ENCODE assay signal across 9 cellular contexts in genomic region chr2:31136732-31137131, GRCh38. TPM values are rescaled to one million over a fixed set of nuclear protein-coding genes. Genes with fewer than 3 reads are reported as not detected.
DNase-seq lines count a peak whose midpoint lies in the region; ATAC-seq and TF ChIP-seq lines count a peak whose summit lies in the region.
"Had no signal": no experiment of that assay in that cellular context is flagged by ENCODE, and none has a peak within 500 bp of the region (broad histone marks: within the 10 kb centered on the region; RNA-seq: fewer than 3 reads in every experiment).

No MANE protein-coding gene starts in this region.

- CTCF ChIA-PET in CD8-positive, alpha-beta memory T cell (lab: Charles Lee), result no interaction called here

- H3K27me3 Mint-ChIP-seq in CD8-positive, alpha-beta memory T cell, result peaks cover 45 to 68% of the 10 kb centered on the region in 2 donors
- peaks cover 38 to 42% of the 10 kb centered on the region in 2 donors for H3K27me3 Mint-ChIP-seq in natural killer cell treated with Interleukin-12 subunit alpha and Interleukin-12 subunit beta and Interleukin-15 and Interleukin-18, amount 100 ng/mL, for 72 hours

- H3K9ac ChIP-seq in HUES48 (ENCODE audit: low read depth, low read length), result no peak overlapping the region

- no peak for DNase-seq in CD8-positive, alpha-beta memory T cell
- DNase-seq in coronary artery (ENCODE audit: low spot score), result no peak
- no peak for DNase-seq in natural killer cell treated with Interleukin-12 subunit alpha and Interleukin-12 subunit beta and Interleukin-15 and Interleukin-18, amount 100 ng/mL, for 72 hours (ENCODE audit: low spot score)
- DNase-seq in hepatic stellate cell (ENCODE audit: low spot score), result no peak
- DNase-seq in HPDE6-E6E7 (ENCODE audit: extremely low spot score), result no peak

- ATAC-seq in natural killer cell treated with Interleukin-12 subunit alpha and Interleukin-12 subunit beta and Interleukin-15 and Interleukin-18, amount 100 ng/mL, for 72 hours, result no peak
- ATAC-seq in GM18517 (IDR thresholded peaks at IDR 0.05; ENCODE audit: unreplicated experiment) (no peak), HG03571 (IDR thresholded peaks at IDR 0.05; ENCODE audit: unreplicated experiment) (no peak)

- H3K4me3 ChIP-seq in CD8-positive, alpha-beta memory T cell (ENCODE audit: low read length), result no peak overlapping the region
- H3K4me3 ChIP-seq in HUES48 (ENCODE audit: low read depth, low read length) (peak overlapping the region; percentile 67), coronary artery (peak overlapping the region; percentile 68)

- H3K36me3 Mint-ChIP-seq in CD8-positive, alpha-beta memory T cell, result no peaks in the 10 kb centered on the region
- no peaks in the 10 kb centered on the region for H3K36me3 Mint-ChIP-seq in natural killer cell treated with Interleukin-12 subunit alpha and Interleukin-12 subunit beta and Interleukin-15 and Interleukin-18, amount 100 ng/mL, for 72 hours

- POLR2A ChIA-PET in CD8-positive, alpha-beta memory T cell (lab: Charles Lee), result no interaction called here

- H3K27ac Mint-ChIP-seq in CD8-positive, alpha-beta memory T cell, result peak overlapping the region in 1 of 8 donors; percentile 35
- H3K27ac Mint-ChIP-seq in natural killer cell treated with Interleukin-12 subunit alpha and Interleukin-12 subunit beta and Interleukin-15 and Interleukin-18, amount 100 ng/mL, for 72 hours, result no peak overlapping the region

- peaks cover 7 to 10% (median 9%) of the 10 kb centered on the region in 3 donors for H3K4me1 Mint-ChIP-seq in CD8-positive, alpha-beta memory T cell
- H3K4me1 Mint-ChIP-seq in natural killer cell treated with Interleukin-12 subunit alpha and Interleukin-12 subunit beta and Interleukin-15 and Interleukin-18, amount 100 ng/mL, for 72 hours (ENCODE audit: low read depth in 2 of 2), result peaks cover 0 to 5% of the 10 kb centered on the region in 2 donors

- no peak overlapping the region for H3K27ac ChIP-seq in CD8-positive, alpha-beta memory T cell (ENCODE audit: low read depth, low read length)
- H3K27ac ChIP-seq in HUES48 (ENCODE audit: low read depth, low read length), result no peak overlapping the region
- no peak overlapping the region for H3K27ac ChIP-seq in coronary artery

- H3K9me3 ChIP-seq in CD8-positive, alpha-beta memory T cell (ENCODE audit: low read length), result no peaks in the 10 kb centered on the region
- H3K9me3 ChIP-seq in HUES48 (ENCODE audit: control insufficient read depth, insufficient read depth, low read length), result peaks cover 3% of the 10 kb centered on the region; the same call in 1 of the 2 replicates

- no peaks in the 10 kb centered on the region for H3K36me3 ChIP-seq in CD8-positive, alpha-beta memory T cell (ENCODE audit: insufficient read depth, low read length)
- H3K36me3 ChIP-seq in HUES48 (ENCODE audit: control insufficient read depth, insufficient read depth, low read length), result no peaks in the 10 kb centered on the region

- H3K27me3 ChIP-seq in CD8-positive, alpha-beta memory T cell (ENCODE audit: insufficient read depth, low read length, poor library complexity, severe bottlenecking), result peaks cover 26% of the 10 kb centered on the region
- H3K27me3 ChIP-seq in HUES48 (ENCODE audit: control insufficient read depth, insufficient read depth, low read length), result peaks cover 67% of the 10 kb centered on the region

- H3K4me3 Mint-ChIP-seq in CD8-positive, alpha-beta memory T cell, result peak overlapping the region; percentile 23 to 65 (median 56)
- peak overlapping the region; percentile 2 for H3K4me3 Mint-ChIP-seq in natural killer cell treated with Interleukin-12 subunit alpha and Interleukin-12 subunit beta and Interleukin-15 and Interleukin-18, amount 100 ng/mL, for 72 hours

- TF ChIP-seq CTCF in coronary artery (IDR thresholded peaks at IDR 0.05), result no peak

- no peaks in the 10 kb centered on the region for H3K4me1 ChIP-seq in CD8-positive, alpha-beta memory T cell (ENCODE audit: insufficient read depth, low read length)
- peaks cover 14% of the 10 kb centered on the region for H3K4me1 ChIP-seq in HUES48 (ENCODE audit: control insufficient read depth, insufficient read depth, low read length)

- no peaks in the 10 kb centered on the region for H3K9me3 Mint-ChIP-seq in CD8-positive, alpha-beta memory T cell
- no peaks in the 10 kb centered on the region for H3K9me3 Mint-ChIP-seq in natural killer cell treated with Interleukin-12 subunit alpha and Interleukin-12 subunit beta and Interleukin-15 and Interleukin-18, amount 100 ng/mL, for 72 hours

RNA-seq across cellular contexts. Expression of gene GALNT14, which starts 1.5 kb away (rescaled TPM):
- total RNA-seq in CD8-positive, alpha-beta memory T cell, result under 1 TPM; 0.62 to 0.74 TPM
- polyA plus RNA-seq in CD8-positive, alpha-beta memory T cell, result not detected
- 1 to 10 TPM in 1 of 2 donors, not detected in 1; 1.3 TPM for total RNA-seq in natural killer cell treated with Interleukin-12 subunit alpha and Interleukin-12 subunit beta and Interleukin-15 and Interleukin-18, amount 100 ng/mL, for 72 hours
- total RNA-seq: myocyte had no signal
